Comparison of ENCODE assay signal across 25 cellular contexts in the genomic region with DNA sequence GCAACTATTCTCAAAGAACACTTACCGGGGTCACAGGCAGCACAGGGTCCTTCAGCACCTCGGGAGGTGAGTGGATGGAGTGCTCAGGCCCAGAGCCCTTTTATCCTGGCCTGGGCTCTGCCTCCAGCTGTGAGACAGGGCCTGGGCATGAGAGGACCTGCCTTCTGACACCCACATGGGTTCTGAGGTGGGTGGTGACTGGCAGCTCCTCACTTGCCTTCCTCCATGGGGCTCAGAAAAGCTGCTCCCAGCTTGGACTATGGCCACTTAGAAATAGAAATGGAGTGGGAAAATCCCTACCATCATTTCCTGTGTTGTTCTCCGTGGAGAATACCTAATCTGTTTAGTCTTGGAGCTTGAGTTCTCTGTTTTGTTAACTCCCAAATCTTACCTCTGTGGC. TPM values are rescaled to one million over a fixed set of nuclear protein-coding genes. Genes with fewer than 3 reads are reported as not detected.
"Had no signal": no experiment of that assay in that cellular context is flagged by ENCODE, and none has a peak within 500 bp of the region (broad histone marks: within the 10 kb centered on the region; RNA-seq: fewer than 3 reads in every experiment).

A gene with protein sequence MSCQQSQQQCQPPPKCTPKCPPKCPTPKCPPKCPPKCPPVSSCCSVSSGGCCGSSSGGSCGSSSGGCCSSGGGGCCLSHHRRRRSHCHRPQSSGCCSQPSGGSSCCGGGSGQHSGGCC (minus strand): TSS at position 76 of the 400 bp plus-strand sequence. CDS start 1,173 bp downstream, outside the sequence.

- DNase-seq: effector memory CD4-positive, alpha-beta T cell; esophagus squamous epithelium; foreskin fibroblast; immature natural killer cell; kidney; left cardiac atrium; left ventricle myocardium inferior; mesendoderm; naive B cell; psoas muscle; retina; right lobe of liver; stimulated activated CD4-positive, alpha-beta T cell treated with anti-CD3 and anti-CD28 coated beads, Interleukin-4, amount 100 ng/mL, for 1 hour; stimulated activated CD8-positive, alpha-beta memory T cell treated with anti-CD3 and anti-CD28 coated beads, Interleukin-4, amount 100 ng/mL, for 48 hours; stimulated activated naive CD8-positive, alpha-beta T cell treated with anti-CD3 and anti-CD28 coated beads, Interleukin-15, Interleukin-2, amounts not matched to agents 100 U/mL and 50 U/mL, for 24 hours; tibial artery; upper lobe of right lung had no signal

- H3K9me3 ChIP-seq: esophagus squamous epithelium, psoas muscle, right lobe of liver, tibial artery, upper lobe of right lung, vagina had no signal

- H3K27ac Mint-ChIP-seq: immature natural killer cell; naive B cell; nephron; stimulated activated effector memory CD8-positive, alpha-beta T cell treated with anti-CD3 and anti-CD28 coated beads, Interleukin-12 subunit alpha, Interleukin-12 subunit beta, amount 100 ng/mL, for 72 hours had no signal

- H3K4me1 ChIP-seq: left ventricle myocardium inferior, parathyroid adenoma, psoas muscle, right lobe of liver, tibial artery, upper lobe of right lung, vagina had no signal

- H3K27ac ChIP-seq: epithelial cell of prostate, esophagus squamous epithelium, left ventricle myocardium inferior, parathyroid adenoma, psoas muscle, right lobe of liver, tibial artery, upper lobe of right lung, vagina had no signal

- H3K79me2 ChIP-seq: parathyroid adenoma had no signal

- ATAC-seq: left cardiac atrium; psoas muscle; right lobe of liver; stimulated activated effector memory CD8-positive, alpha-beta T cell treated with anti-CD3 and anti-CD28 coated beads, Interleukin-12 subunit alpha, Interleukin-12 subunit beta, amount 100 ng/mL, for 72 hours; stimulated activated naive CD8-positive, alpha-beta T cell treated with anti-CD3 and anti-CD28 coated beads, Interleukin-15, Interleukin-2, amounts not matched to agents 100 U/mL and 50 U/mL, for 24 hours; upper lobe of right lung had no signal

- H3K9ac ChIP-seq: parathyroid adenoma had no signal

- H2AFZ ChIP-seq: parathyroid adenoma had no signal

- H3K4me1 Mint-ChIP-seq: immature natural killer cell; naive B cell; nephron; stimulated activated effector memory CD8-positive, alpha-beta T cell treated with anti-CD3 and anti-CD28 coated beads, Interleukin-12 subunit alpha, Interleukin-12 subunit beta, amount 100 ng/mL, for 72 hours had no signal

- H3K36me3 ChIP-seq: esophagus squamous epithelium, left ventricle myocardium inferior, right lobe of liver, tibial artery, upper lobe of right lung, vagina had no signal

- H3K36me3 Mint-ChIP-seq: immature natural killer cell; naive B cell; stimulated activated effector memory CD8-positive, alpha-beta T cell treated with anti-CD3 and anti-CD28 coated beads, Interleukin-12 subunit alpha, Interleukin-12 subunit beta, amount 100 ng/mL, for 72 hours had no signal

- H3K4me3 Mint-ChIP-seq: immature natural killer cell; naive B cell; nephron; stimulated activated effector memory CD8-positive, alpha-beta T cell treated with anti-CD3 and anti-CD28 coated beads, Interleukin-12 subunit alpha, Interleukin-12 subunit beta, amount 100 ng/mL, for 72 hours had no signal

- H3K27me3 ChIP-seq: esophagus squamous epithelium, right lobe of liver, tibial artery, vagina had no signal

- H3K4me3 ChIP-seq: esophagus squamous epithelium, left ventricle myocardium inferior, lung, psoas muscle, right lobe of liver, tibial artery, upper lobe of right lung, vagina had no signal

RNA-seq across cellular contexts. Expression of the gene that starts here (rescaled TPM):
- total RNA-seq: kidney, left cardiac atrium, left ventricle myocardium inferior, lung, omental fat pad, psoas muscle, right lobe of liver, temporal lobe, upper lobe of right lung, vagina had no signal
- polyA plus RNA-seq: immature natural killer cell, lung, psoas muscle had no signal
